In genomic region chr1:108080448-108080847, GRCh38 we compare ENCODE assay signal across 14 cellular contexts.
A peak's percentile ranks its signal among the peaks of the same experiment; 100 is the strongest.
DNase-seq lines count a peak whose midpoint lies in the region; ATAC-seq, FAIRE-seq and TF ChIP-seq lines count a peak whose summit lies in the region.
"Had no signal": no experiment of that assay in that cellular context is flagged by ENCODE, and none has a peak within 500 bp of the region (broad histone marks: within the 10 kb centered on the region; RNA-seq: fewer than 3 reads in every experiment).

No MANE protein-coding gene starts in this region.

- ATAC-seq in activated CD8-positive, alpha-beta memory T cell treated with anti-CD3 and anti-CD28 coated beads, Interleukin-2, amount 10 ng/mL, durations not matched to agents 7 days and 5 days = peak; percentile 60
- ATAC-seq in stimulated activated effector memory CD8-positive, alpha-beta T cell treated with anti-CD3 and anti-CD28 coated beads, Interleukin-12 subunit alpha, Interleukin-12 subunit beta, amount 100 ng/mL, for 72 hours = peak; percentile 90
- ATAC-seq in HG02970 (IDR thresholded peaks at IDR 0.05; ENCODE audit: low FRiP score, unreplicated experiment) = no peak
- ATAC-seq: gastroesophageal sphincter, psoas muscle had no signal

- H3K27me3 Mint-ChIP-seq in activated CD8-positive, alpha-beta memory T cell treated with anti-CD3 and anti-CD28 coated beads, Interleukin-2, amount 10 ng/mL, durations not matched to agents 7 days and 5 days = no peaks in the 10 kb centered on the region
- H3K27me3 Mint-ChIP-seq in glutamatergic neuron (ENCODE audit: unreplicated experiment) = peaks cover 2% of the 10 kb centered on the region

- no peak for TF ChIP-seq CTCF in glutamatergic neuron (IDR thresholded peaks at IDR 0.05; ENCODE audit: partially characterized antibody, unreplicated experiment)

- H3K36me3 Mint-ChIP-seq in activated CD8-positive, alpha-beta memory T cell treated with anti-CD3 and anti-CD28 coated beads, Interleukin-2, amount 10 ng/mL, durations not matched to agents 7 days and 5 days = no peaks in the 10 kb centered on the region
- no peaks in the 10 kb centered on the region for H3K36me3 Mint-ChIP-seq in glutamatergic neuron (ENCODE audit: unreplicated experiment)
- no peaks in the 10 kb centered on the region for H3K36me3 Mint-ChIP-seq in stimulated activated effector memory CD8-positive, alpha-beta T cell treated with anti-CD3 and anti-CD28 coated beads, Interleukin-12 subunit alpha, Interleukin-12 subunit beta, amount 100 ng/mL, for 72 hours

- H3K27ac Mint-ChIP-seq in activated CD8-positive, alpha-beta memory T cell treated with anti-CD3 and anti-CD28 coated beads, Interleukin-2, amount 10 ng/mL, durations not matched to agents 7 days and 5 days = peak overlapping the region; percentile 54
- peak overlapping the region; percentile 0 for H3K27ac Mint-ChIP-seq in glutamatergic neuron (ENCODE audit: unreplicated experiment)
- H3K27ac Mint-ChIP-seq in stimulated activated effector memory CD8-positive, alpha-beta T cell treated with anti-CD3 and anti-CD28 coated beads, Interleukin-12 subunit alpha, Interleukin-12 subunit beta, amount 100 ng/mL, for 72 hours = peak overlapping the region; percentile 33

- no peaks in the 10 kb centered on the region for H3K9me3 Mint-ChIP-seq in activated CD8-positive, alpha-beta memory T cell treated with anti-CD3 and anti-CD28 coated beads, Interleukin-2, amount 10 ng/mL, durations not matched to agents 7 days and 5 days (ENCODE audit: low read depth)
- H3K9me3 Mint-ChIP-seq in glutamatergic neuron (ENCODE audit: unreplicated experiment) = peaks cover 7% of the 10 kb centered on the region
- H3K9me3 Mint-ChIP-seq in stimulated activated effector memory CD8-positive, alpha-beta T cell treated with anti-CD3 and anti-CD28 coated beads, Interleukin-12 subunit alpha, Interleukin-12 subunit beta, amount 100 ng/mL, for 72 hours = no peaks in the 10 kb centered on the region

- DNase-seq in activated CD4-positive, alpha-beta T cell treated with anti-CD3 and anti-CD28 coated beads for 4 hours = peak; percentile 20 to 22
- DNase-seq in activated CD4-positive, alpha-beta T cell treated with anti-CD3 and anti-CD28 coated beads, Interleukin-2, amount 50 U/mL, for 1 hour = no peak
- peak; percentile 73 for DNase-seq in activated CD8-positive, alpha-beta memory T cell treated with anti-CD3 and anti-CD28 coated beads, Interleukin-2, amount 10 ng/mL, durations not matched to agents 7 days and 5 days
- DNase-seq in glutamatergic neuron (no peak), dedifferentiated amniotic fluid mesenchymal stem cell (ENCODE audit: extremely low spot score) (no peak), frontal cortex (ENCODE audit: low spot score in 2 of 2) (no peak)
- peak in 1 of 2 donors; percentile 59 for DNase-seq in stimulated activated effector memory CD8-positive, alpha-beta T cell treated with anti-CD3 and anti-CD28 coated beads, Interleukin-12 subunit alpha, Interleukin-12 subunit beta, amount 100 ng/mL, for 72 hours (ENCODE audit: low spot score in 2 of 2)
- DNase-seq: NCI-H1092, psoas muscle, tibial artery had no signal

- CTCF ChIA-PET in activated CD8-positive, alpha-beta memory T cell treated with anti-CD3 and anti-CD28 coated beads, Interleukin-2, amount 10 ng/mL, durations not matched to agents 7 days and 5 days (lab: Charles Lee) = no interaction called here

- FAIRE-seq in frontal cortex (lab: Jason Lieb, UNC) = no peak
- FAIRE-seq: A204.1, keratinocyte had no signal

- H3K4me3 Mint-ChIP-seq in activated CD8-positive, alpha-beta memory T cell treated with anti-CD3 and anti-CD28 coated beads, Interleukin-2, amount 10 ng/mL, durations not matched to agents 7 days and 5 days = no peak overlapping the region
- no peak overlapping the region for H3K4me3 Mint-ChIP-seq in glutamatergic neuron (ENCODE audit: unreplicated experiment)
- H3K4me3 Mint-ChIP-seq in stimulated activated effector memory CD8-positive, alpha-beta T cell treated with anti-CD3 and anti-CD28 coated beads, Interleukin-12 subunit alpha, Interleukin-12 subunit beta, amount 100 ng/mL, for 72 hours = peak overlapping the region; percentile 12

- peaks cover 54% of the 10 kb centered on the region for H3K4me1 Mint-ChIP-seq in activated CD8-positive, alpha-beta memory T cell treated with anti-CD3 and anti-CD28 coated beads, Interleukin-2, amount 10 ng/mL, durations not matched to agents 7 days and 5 days
- H3K4me1 Mint-ChIP-seq in glutamatergic neuron (ENCODE audit: low read depth, unreplicated experiment) = peaks cover 8% of the 10 kb centered on the region
- H3K4me1 Mint-ChIP-seq in stimulated activated effector memory CD8-positive, alpha-beta T cell treated with anti-CD3 and anti-CD28 coated beads, Interleukin-12 subunit alpha, Interleukin-12 subunit beta, amount 100 ng/mL, for 72 hours = peaks cover 55% of the 10 kb centered on the region

Comparison
In these comparisons a context has a peak if more than half of its experiments do, and no peak if none do; other contexts are left out.
1. DNase-seq: peak in activated CD4-positive, alpha-beta T cell treated with anti-CD3 and anti-CD28 coated beads for 4 hours (2 of 2) and activated CD8-positive, alpha-beta memory T cell treated with anti-CD3 and anti-CD28 coated beads, Interleukin-2, amount 10 ng/mL, durations not matched to agents 7 days and 5 days (single experiment); none in activated CD4-positive, alpha-beta T cell treated with anti-CD3 and anti-CD28 coated beads, Interleukin-2, amount 50 U/mL, for 1 hour (single experiment), glutamatergic neuron (single experiment), dedifferentiated amniotic fluid mesenchymal stem cell (single experiment) and frontal cortex (0 of 2).
2. H3K27ac Mint-ChIP-seq: peak in every context shown above with its lines; median percentile 54 in activated CD8-positive, alpha-beta memory T cell treated with anti-CD3 and anti-CD28 coated beads, Interleukin-2, amount 10 ng/mL, durations not matched to agents 7 days and 5 days; 33 in stimulated activated effector memory CD8-positive, alpha-beta T cell treated with anti-CD3 and anti-CD28 coated beads, Interleukin-12 subunit alpha, Interleukin-12 subunit beta, amount 100 ng/mL, for 72 hours; 0 in glutamatergic neuron.